Comparison of ENCODE assay signal across 23 cellular contexts in genomic region chr16:58118801-58119508, GRCh38. TPM values are rescaled to one million over a fixed set of nuclear protein-coding genes. Genes with fewer than 3 reads are reported as not detected.
A peak's percentile ranks its signal among the peaks of the same experiment; 100 is the strongest.
DNase-seq lines count a peak whose midpoint lies in the region; ATAC-seq, FAIRE-seq and TF ChIP-seq lines count a peak whose summit lies in the region.
"Had no signal": no experiment of that assay in that cellular context is flagged by ENCODE, and none has a peak within 500 bp of the region (broad histone marks: within the 10 kb centered on the region; RNA-seq: fewer than 3 reads in every experiment).

No MANE protein-coding gene starts in this region.

- H3K27me3 Mint-ChIP-seq in astrocyte (ENCODE audit: low read depth, unreplicated experiment) (no peaks in the 10 kb centered on the region), progenitor cell of endocrine pancreas (no peaks in the 10 kb centered on the region), WTC11 (ENCODE audit: low read depth) (no peaks in the 10 kb centered on the region)
- H3K27me3 Mint-ChIP-seq: activated B cell treated with CpG ODN at 0.5 μM for 24 hours; activated naive CD4-positive, alpha-beta T cell treated with anti-CD3 and anti-CD28 coated beads, Interleukin-2, amount 50 U/mL, for 24 hours; dendritic cell treated with granulocyte-macrophage colony-stimulating factor and Interleukin-4, amounts not matched to agents 40 ng/mL and 50 ng/mL, for 4 days had no signal

- TF ChIP-seq CTCF in A673 (conservative IDR thresholded peaks at IDR 0.05; ENCODE audit: low read depth, low read length) (no peak), astrocyte (IDR thresholded peaks at IDR 0.05; ENCODE audit: insufficient read depth, low read depth, low read length) (no peak), left ventricle myocardium inferior (IDR thresholded peaks at IDR 0.05; ENCODE audit: borderline replicate concordance) (no peak), progenitor cell of endocrine pancreas (IDR thresholded peaks at IDR 0.05; ENCODE audit: unreplicated experiment) (no peak), WTC11 (IDR thresholded peaks at IDR 0.05) (no peak)

- no peak for DNase-seq in A673 (ENCODE audit: low spot score)
- no peak for DNase-seq in astrocyte (ENCODE audit: low read depth)
- DNase-seq in left ventricle myocardium inferior, result no peak
- DNase-seq in progenitor cell of endocrine pancreas (ENCODE audit: low spot score, unreplicated experiment), result no peak
- DNase-seq in NOMO-1 treated with DMSO at 0.1 percent for 48 hours (lab: John Stamatoyannopoulos, UW; ENCODE audit: unreplicated experiment), result no peak
- DNase-seq in stimulated activated effector memory CD8-positive, alpha-beta T cell treated with anti-CD3 and anti-CD28 coated beads, Interleukin-12 subunit alpha, Interleukin-12 subunit beta, amount 100 ng/mL, for 72 hours (ENCODE audit: low spot score in 2 of 2), result no peak
- DNase-seq in WTC11 (ENCODE audit: low spot score), result no peak
- DNase-seq: activated B cell treated with CpG ODN at 0.5 μM for 24 hours; activated CD8-positive, alpha-beta T cell treated with anti-CD3 and anti-CD28 coated beads, Interleukin-2, amount 10 ng/mL, durations not matched to agents 7 days and 5 days; activated T-cell treated with anti-CD3 and anti-CD28 coated beads, Interleukin-2, amount 50 U/mL, for 48 hours; GOT3; mucosa of descending colon; NCI-H510A treated with DMSO at 0.1 percent for 48 hours; stimulated activated naive CD8-positive, alpha-beta T cell treated with anti-CD3 and anti-CD28 coated beads, Interleukin-15, Interleukin-2, amounts not matched to agents 100 U/mL and 50 U/mL, for 24 hours had no signal

- peak overlapping the region; percentile 15 for H3K4me2 ChIP-seq in astrocyte (ENCODE audit: low read length)
- H3K4me2 ChIP-seq: KMS-11 had no signal

- peaks cover 10% of the 10 kb centered on the region for H3K36me3 Mint-ChIP-seq in astrocyte (ENCODE audit: low read depth, unreplicated experiment)
- H3K36me3 Mint-ChIP-seq in progenitor cell of endocrine pancreas (ENCODE audit: insufficient read depth), result peaks cover 13% of the 10 kb centered on the region
- H3K36me3 Mint-ChIP-seq in stimulated activated effector memory CD8-positive, alpha-beta T cell treated with anti-CD3 and anti-CD28 coated beads, Interleukin-12 subunit alpha, Interleukin-12 subunit beta, amount 100 ng/mL, for 72 hours, result peaks cover 30% of the 10 kb centered on the region
- H3K36me3 Mint-ChIP-seq in WTC11, result peaks cover 29% of the 10 kb centered on the region

- peak overlapping the region; percentile 56 for H3K27ac ChIP-seq in A673 (ENCODE audit: low read depth, low read length, poor library complexity, severe bottlenecking)
- H3K27ac ChIP-seq in astrocyte (ENCODE audit: low read depth, low read length), result no peak overlapping the region
- H3K27ac ChIP-seq in left ventricle myocardium inferior (replicated peaks), result peak overlapping the region; percentile 70
- H3K27ac ChIP-seq: BLaER1 treated with 17β-estradiol and CSF1 and Interleukin-3, amounts not matched to agents 10 nM and 100 nM; KMS-11 had no signal

- CTCF ChIA-PET in A673 (lab: Charles Lee) (interaction anchor here (0.8 kb wide), 1 partner anchor 93 kb away, joined by 3 read pairs; the partner anchor contains the start of gene MMP15), WTC11 (lab: Charles Lee) (interaction anchor here (0.7 to 4.0 kb wide), 2 partner anchors 10 to 21 kb away, joined by 3 to 63 read pairs; partner anchors contain the start of gene CFAP20)

- POLR2A ChIA-PET in A673 (lab: Charles Lee; ENCODE audit: low non-redundant PET) (interaction anchor here (0.6 kb wide), 1 partner anchor 14 kb away, joined by 5 read pairs; no protein-coding TSS in a partner anchor), WTC11 (lab: Charles Lee) (interaction anchor here (0.6 kb wide), 1 partner anchor 21 kb away, joined by 13 read pairs; no protein-coding TSS in a partner anchor)

- peaks cover 86% of the 10 kb centered on the region for H4K20me1 ChIP-seq in astrocyte (ENCODE audit: insufficient read depth, low read length)

- H3K4me3 ChIP-seq in A673 (ENCODE audit: low read depth, low read length, poor library complexity, severe bottlenecking) (no peak overlapping the region), astrocyte (ENCODE audit: insufficient read depth, low read depth, low read length) (no peak overlapping the region), left ventricle myocardium inferior (no peak overlapping the region)
- H3K4me3 ChIP-seq: BLaER1 treated with 17β-estradiol and CSF1 and Interleukin-3, amounts not matched to agents 10 nM and 100 nM; mucosa of descending colon had no signal

- H3K27me3 ChIP-seq in A673 (replicated peaks; ENCODE audit: insufficient read depth, low read depth, low read length, poor library complexity) (no peaks in the 10 kb centered on the region), astrocyte (ENCODE audit: insufficient read depth, low read length) (no peaks in the 10 kb centered on the region), left ventricle myocardium inferior (ENCODE audit: low read depth) (no peaks in the 10 kb centered on the region)
- H3K27me3 ChIP-seq: BLaER1 treated with 17β-estradiol and CSF1 and Interleukin-3, amounts not matched to agents 10 nM and 100 nM had no signal

- H3K4me3 Mint-ChIP-seq in astrocyte (ENCODE audit: unreplicated experiment) (no peak overlapping the region), progenitor cell of endocrine pancreas (ENCODE audit: low read depth) (no peak overlapping the region), WTC11 (no peak overlapping the region)
- H3K4me3 Mint-ChIP-seq in stimulated activated effector memory CD8-positive, alpha-beta T cell treated with anti-CD3 and anti-CD28 coated beads, Interleukin-12 subunit alpha, Interleukin-12 subunit beta, amount 100 ng/mL, for 72 hours, result no peak overlapping the region
- H3K4me3 Mint-ChIP-seq: activated B cell treated with CpG ODN at 0.5 μM for 24 hours; activated CD8-positive, alpha-beta T cell treated with anti-CD3 and anti-CD28 coated beads, Interleukin-2, amount 10 ng/mL, durations not matched to agents 7 days and 5 days; activated naive CD4-positive, alpha-beta T cell treated with anti-CD3 and anti-CD28 coated beads, Interleukin-2, amount 50 U/mL, for 24 hours; dendritic cell treated with granulocyte-macrophage colony-stimulating factor and Interleukin-4, amounts not matched to agents 40 ng/mL and 50 ng/mL, for 4 days had no signal

- BruUV-seq in A673 (replicated peaks; lab: Mats Ljungman, UMichigan), result no TSS peak

- H3K27ac Mint-ChIP-seq in astrocyte (ENCODE audit: unreplicated experiment) (no peak overlapping the region), progenitor cell of endocrine pancreas (peak overlapping the region; percentile 82), WTC11 (no peak overlapping the region)
- H3K27ac Mint-ChIP-seq in stimulated activated effector memory CD8-positive, alpha-beta T cell treated with anti-CD3 and anti-CD28 coated beads, Interleukin-12 subunit alpha, Interleukin-12 subunit beta, amount 100 ng/mL, for 72 hours, result no peak overlapping the region
- H3K27ac Mint-ChIP-seq: activated B cell treated with CpG ODN at 0.5 μM for 24 hours; activated CD8-positive, alpha-beta T cell treated with anti-CD3 and anti-CD28 coated beads, Interleukin-2, amount 10 ng/mL, durations not matched to agents 7 days and 5 days; dendritic cell treated with granulocyte-macrophage colony-stimulating factor and Interleukin-4, amounts not matched to agents 40 ng/mL and 50 ng/mL, for 4 days had no signal

- intact Hi-C loops in A673 (cut with micrococcal nuclease; ENCODE audit: unreplicated experiment), result no loop called here
- intact Hi-C loops in left ventricle myocardium inferior (cut with micrococcal nuclease), result no loop called here

- no peak for FAIRE-seq in astrocyte (lab: Jason Lieb, UNC)
- FAIRE-seq: endothelial cell of umbilical vein, frontal cortex, G401.6, urothelium cell line had no signal

- ATAC-seq in HG02571 (IDR thresholded peaks at IDR 0.05; ENCODE audit: unreplicated experiment) (no peak), WTC11 (no peak)
- no peak for ATAC-seq in stimulated activated effector memory CD8-positive, alpha-beta T cell treated with anti-CD3 and anti-CD28 coated beads, Interleukin-12 subunit alpha, Interleukin-12 subunit beta, amount 100 ng/mL, for 72 hours
- ATAC-seq: activated CD8-positive, alpha-beta T cell treated with anti-CD3 and anti-CD28 coated beads, Interleukin-2, amount 10 ng/mL, durations not matched to agents 7 days and 5 days; mucosa of descending colon; stimulated activated naive CD8-positive, alpha-beta T cell treated with anti-CD3 and anti-CD28 coated beads, Interleukin-15, Interleukin-2, amounts not matched to agents 100 U/mL and 50 U/mL, for 24 hours had no signal

- H3K4me1 ChIP-seq in A673 (ENCODE audit: insufficient read depth, low read length, poor library complexity, severe bottlenecking) (peaks cover 42% of the 10 kb centered on the region), astrocyte (ENCODE audit: insufficient read depth, low read length) (peaks cover 20% of the 10 kb centered on the region), left ventricle myocardium inferior (peaks cover 98% of the 10 kb centered on the region)

- H3K9ac ChIP-seq in astrocyte (ENCODE audit: low read length), result no peak overlapping the region
- H3K9ac ChIP-seq: BLaER1 treated with 17β-estradiol and CSF1 and Interleukin-3, amounts not matched to agents 10 nM and 100 nM; KMS-11 had no signal

- H3K9me3 Mint-ChIP-seq in astrocyte (ENCODE audit: unreplicated experiment) (no peaks in the 10 kb centered on the region), progenitor cell of endocrine pancreas (ENCODE audit: low read depth) (no peaks in the 10 kb centered on the region), WTC11 (no peaks in the 10 kb centered on the region)
- no peaks in the 10 kb centered on the region for H3K9me3 Mint-ChIP-seq in stimulated activated effector memory CD8-positive, alpha-beta T cell treated with anti-CD3 and anti-CD28 coated beads, Interleukin-12 subunit alpha, Interleukin-12 subunit beta, amount 100 ng/mL, for 72 hours
- H3K9me3 Mint-ChIP-seq: activated B cell treated with CpG ODN at 0.5 μM for 24 hours; activated naive CD4-positive, alpha-beta T cell treated with anti-CD3 and anti-CD28 coated beads, Interleukin-2, amount 50 U/mL, for 24 hours; dendritic cell treated with granulocyte-macrophage colony-stimulating factor and Interleukin-4, amounts not matched to agents 40 ng/mL and 50 ng/mL, for 4 days had no signal

- H3K36me3 ChIP-seq in A673 (ENCODE audit: insufficient read depth, low read length, poor library complexity, severe bottlenecking) (peaks cover 28% of the 10 kb centered on the region), astrocyte (ENCODE audit: insufficient read depth, low read length) (peaks cover 20% of the 10 kb centered on the region), left ventricle myocardium inferior (peaks cover 27% of the 10 kb centered on the region)

- H3K9me3 ChIP-seq in A673 (ENCODE audit: low read depth, low read length, poor library complexity, severe bottlenecking), result no peaks in the 10 kb centered on the region
- H3K9me3 ChIP-seq in astrocyte (ENCODE audit: insufficient read depth, low read depth, low read length), result no peaks in the 10 kb centered on the region
- H3K9me3 ChIP-seq in left ventricle myocardium inferior (replicated peaks), result no peaks in the 10 kb centered on the region
- H3K9me3 ChIP-seq: BLaER1 treated with 17β-estradiol and CSF1 and Interleukin-3, amounts not matched to agents 10 nM and 100 nM; mucosa of descending colon had no signal

- peaks cover 65% of the 10 kb centered on the region for H3K79me2 ChIP-seq in astrocyte (ENCODE audit: insufficient read depth, low read length)

- no peak overlapping the region for H2AFZ ChIP-seq in astrocyte (ENCODE audit: low read depth, low read length)

- H3K4me1 Mint-ChIP-seq in astrocyte (ENCODE audit: low read depth, unreplicated experiment) (peaks cover 29% of the 10 kb centered on the region), progenitor cell of endocrine pancreas (ENCODE audit: low read depth) (peaks cover 33% of the 10 kb centered on the region), WTC11 (peaks cover 18% of the 10 kb centered on the region)
- peaks cover 28% of the 10 kb centered on the region for H3K4me1 Mint-ChIP-seq in stimulated activated effector memory CD8-positive, alpha-beta T cell treated with anti-CD3 and anti-CD28 coated beads, Interleukin-12 subunit alpha, Interleukin-12 subunit beta, amount 100 ng/mL, for 72 hours

RNA-seq across cellular contexts. Expression of gene CFAP20, which starts 10.2 kb away (rescaled TPM):
- total RNA-seq in A673 (2021) (66.3 and 81.6 TPM in 2 replicates), astrocyte (40.1 and 43.6 TPM in 2 replicates), left ventricle myocardium inferior (34.5 TPM), progenitor cell of endocrine pancreas (45.9 and 52.4 TPM in 2 replicates), WTC11 (2021) (41.9 to 46.9 TPM (median 42.4 TPM) in 3 replicates)
